ENCODE assay signal across 1 cellular context in genomic region chr10:117152668-117153067, GRCh38.
TF ChIP-seq lines count a peak whose summit lies in the region.

No MANE protein-coding gene starts in this region.

TF ChIP-seq in H1, 55 proteins besides CTCF, POLR2A, EP300 and RAD21:
- TF ChIP-seq, protein P1, sequence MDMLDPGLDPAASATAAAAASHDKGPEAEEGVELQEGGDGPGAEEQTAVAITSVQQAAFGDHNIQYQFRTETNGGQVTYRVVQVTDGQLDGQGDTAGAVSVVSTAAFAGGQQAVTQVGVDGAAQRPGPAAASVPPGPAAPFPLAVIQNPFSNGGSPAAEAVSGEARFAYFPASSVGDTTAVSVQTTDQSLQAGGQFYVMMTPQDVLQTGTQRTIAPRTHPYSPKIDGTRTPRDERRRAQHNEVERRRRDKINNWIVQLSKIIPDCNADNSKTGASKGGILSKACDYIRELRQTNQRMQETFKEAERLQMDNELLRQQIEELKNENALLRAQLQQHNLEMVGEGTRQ (IDR thresholded peaks at IDR 0.05; ENCODE audit: low read length) = no peak
- no peak for TF ChIP-seq TCF12 (IDR thresholded peaks at IDR 0.05; ENCODE audit: low read depth, low read length)
- no peak for TF ChIP-seq KDM5A (IDR thresholded peaks at IDR 0.05; ENCODE audit: low read length)
- TF ChIP-seq TBP (IDR thresholded peaks at IDR 0.05; ENCODE audit: low read depth, low read length) = no peak
- no peak for TF ChIP-seq CHD1 (IDR thresholded peaks at IDR 0.05; ENCODE audit: low read depth, low read length)
- no peak for TF ChIP-seq PHF8 (conservative IDR thresholded peaks at IDR 0.05; ENCODE audit: low read depth, low read length)
- TF ChIP-seq SP1 (IDR thresholded peaks at IDR 0.05; ENCODE audit: low read depth, low read length) = no peak
- TF ChIP-seq SIRT6 (IDR thresholded peaks at IDR 0.05; ENCODE audit: low read length) = no peak
- TF ChIP-seq BACH1 (IDR thresholded peaks at IDR 0.05; ENCODE audit: low read length) = no peak
- no peak for TF ChIP-seq TAF7 (optimal IDR thresholded peaks at IDR 0.05; ENCODE audit: borderline replicate concordance, low read depth, low read length)
- TF ChIP-seq SIX5 (IDR thresholded peaks at IDR 0.05; ENCODE audit: low read depth, low read length) = no peak
- TF ChIP-seq GTF2F1 (IDR thresholded peaks at IDR 0.05; ENCODE audit: borderline replicate concordance, low read depth, low read length) = no peak
- TF ChIP-seq RXRA (IDR thresholded peaks at IDR 0.05; ENCODE audit: insufficient read depth, low read depth, low read length) = no peak
